16 cellular contexts compared by ENCODE assay signal in genomic region chr2:198114064-198114463, GRCh38.
DNase-seq lines count a peak whose midpoint lies in the region; ATAC-seq and TF ChIP-seq lines count a peak whose summit lies in the region.
"Had no signal": no experiment of that assay in that cellular context is flagged by ENCODE, and none has a peak within 500 bp of the region (broad histone marks: within the 10 kb centered on the region; RNA-seq: fewer than 3 reads in every experiment).

No MANE protein-coding gene starts in this region.

- no peak overlapping the region for H3K4me3 ChIP-seq in heart right ventricle
- no peak overlapping the region for H3K4me3 ChIP-seq in right atrium auricular region
- H3K4me3 ChIP-seq in sigmoid colon, result no peak overlapping the region
- H3K4me3 ChIP-seq: BLaER1 treated with 17β-estradiol and CSF1 and Interleukin-3, amounts not matched to agents 10 nM and 100 nM; GM12878 had no signal

- no peak for TF ChIP-seq EP300 in sigmoid colon (IDR thresholded peaks at IDR 0.05)

- peaks cover 0 to 5% of the 10 kb centered on the region in 2 donors for H3K36me3 Mint-ChIP-seq in activated naive CD4-positive, alpha-beta T cell treated with anti-CD3 and anti-CD28 coated beads, Interleukin-2, amount 50 U/mL, for 72 hours

- H3K9me3 ChIP-seq in heart right ventricle (no peaks in the 10 kb centered on the region), right atrium auricular region (no peaks in the 10 kb centered on the region), sigmoid colon (no peaks in the 10 kb centered on the region)
- H3K9me3 ChIP-seq: BLaER1 treated with 17β-estradiol and CSF1 and Interleukin-3, amounts not matched to agents 10 nM and 100 nM had no signal

- H3K4me1 ChIP-seq in heart right ventricle (peaks cover 5 to 76% (median 38%) of the 10 kb centered on the region in 9 donors), right atrium auricular region (peaks cover 0 to 42% of the 10 kb centered on the region in 2 donors), sigmoid colon (peaks cover 0 to 9% (median 4%) of the 10 kb centered on the region in 4 donors)

- H3K36me3 ChIP-seq in heart right ventricle (no peaks in the 10 kb centered on the region), right atrium auricular region (no peaks in the 10 kb centered on the region), sigmoid colon (no peaks in the 10 kb centered on the region)
- H3K36me3 ChIP-seq: BLaER1 treated with 17β-estradiol and CSF1 and Interleukin-3, amounts not matched to agents 10 nM and 100 nM had no signal

- H3K27me3 ChIP-seq in heart right ventricle (no peaks in the 10 kb centered on the region), right atrium auricular region (no peaks in the 10 kb centered on the region), sigmoid colon (no peaks in the 10 kb centered on the region)
- H3K27me3 ChIP-seq: BLaER1 treated with 17β-estradiol and CSF1 and Interleukin-3, amounts not matched to agents 10 nM and 100 nM had no signal

- intact Hi-C loops in Right ventricle myocardium inferior (cut with DNase I), result loop anchor here (10.0 kb wide), 1 partner anchor 229 kb away; no protein-coding TSS in a partner anchor
- intact Hi-C loops in cardiac septum (cut with DNase I), result no loop called here
- intact Hi-C loops in heart right ventricle (cut with DNase I), result loop anchor here in 3 of 10 donors (5.0 to 10.0 kb wide), 3 partner anchors 47 to 139 kb away; no protein-coding TSS in a partner anchor
- intact Hi-C loops in sigmoid colon (cut with DNase I), result no loop called here

- H3K27ac ChIP-seq in heart right ventricle (peak overlapping the region in 7 of 10 donors; percentile 38 to 72 (median 50)), right atrium auricular region (peak overlapping the region; percentile 33 to 65), sigmoid colon (no peak overlapping the region)
- H3K27ac ChIP-seq: BLaER1 treated with 17β-estradiol and CSF1 and Interleukin-3, amounts not matched to agents 10 nM and 100 nM had no signal

- TF ChIP-seq POLR2A in sigmoid colon (IDR thresholded peaks at IDR 0.05), result no peak

- TF ChIP-seq CTCF in heart right ventricle (IDR thresholded peaks at IDR 0.05) (no peak), right atrium auricular region (IDR thresholded peaks at IDR 0.05) (no peak), sigmoid colon (IDR thresholded peaks at IDR 0.05) (no peak)

- H3K27ac Mint-ChIP-seq in activated naive CD4-positive, alpha-beta T cell treated with anti-CD3 and anti-CD28 coated beads, Interleukin-2, amount 50 U/mL, for 72 hours, result no peak overlapping the region
- H3K27ac Mint-ChIP-seq: B cell; CD8-positive, alpha-beta T cell had no signal

- ATAC-seq in Right ventricle myocardium inferior (peak; percentile 89), heart right ventricle (peak in 7 of 8 donors; percentile 30 to 94 (median 78))
- ATAC-seq in activated naive CD4-positive, alpha-beta T cell treated with anti-CD3 and anti-CD28 coated beads, Interleukin-2, amount 50 U/mL, for 72 hours, result no peak
- ATAC-seq: CD8-positive, alpha-beta T cell; GM12878 had no signal

- 21 to 32% methylated on average over 1 of the region's 1 CpG for WGBS in heart right ventricle, 2 donors
- 84 to 89% methylated on average over 1 of the region's 1 CpG for WGBS in sigmoid colon, 2 donors

- H3K9me3 Mint-ChIP-seq in activated naive CD4-positive, alpha-beta T cell treated with anti-CD3 and anti-CD28 coated beads, Interleukin-2, amount 50 U/mL, for 72 hours, result no peaks in the 10 kb centered on the region
- H3K9me3 Mint-ChIP-seq: CD8-positive, alpha-beta T cell; H9 had no signal

- no peak for DNase-seq in Right ventricle myocardium inferior (ENCODE audit: missing footprints)
- DNase-seq in cardiac septum (ENCODE audit: low spot score), result no peak
- peak in 1 of 2 donors; percentile 9 for DNase-seq in heart right ventricle
- DNase-seq in right atrium auricular region (ENCODE audit: low spot score), result no peak
- no peak for DNase-seq in sigmoid colon
- no peak for DNase-seq in activated naive CD4-positive, alpha-beta T cell treated with anti-CD3 and anti-CD28 coated beads, Interleukin-2, amount 50 U/mL, for 72 hours (ENCODE audit: low spot score in 2 of 2)
- DNase-seq in DMS79 (lab: John Stamatoyannopoulos, UW), result no peak
- DNase-seq: 8988T; Calu3; CD8-positive, alpha-beta T cell; DND-41; EL; H9 had no signal

Comparison
In these comparisons a context has a peak if more than half of its experiments do, and no peak if none do; other contexts are left out.
1. ATAC-seq: peak in Right ventricle myocardium inferior (single experiment) and heart right ventricle (7 of 8); none in activated naive CD4-positive, alpha-beta T cell treated with anti-CD3 and anti-CD28 coated beads, Interleukin-2, amount 50 U/mL, for 72 hours (0 of 2).
2. H3K27ac ChIP-seq: peak in heart right ventricle (7 of 10) and right atrium auricular region (2 of 2); none in sigmoid colon (0 of 4).